ENCODE assay signal across 14 cellular contexts in genomic region chr1:220682901-220683576, GRCh38. TPM values are rescaled to one million over a fixed set of nuclear protein-coding genes. Genes with fewer than 3 reads are reported as not detected.
A peak's percentile ranks its signal among the peaks of the same experiment; 100 is the strongest.
DNase-seq lines count a peak whose midpoint lies in the region; ATAC-seq and TF ChIP-seq lines count a peak whose summit lies in the region.
"Had no signal": no experiment of that assay in that cellular context is flagged by ENCODE, and none has a peak within 500 bp of the region (broad histone marks: within the 10 kb centered on the region; RNA-seq: fewer than 3 reads in every experiment).

No MANE protein-coding gene starts in this region.

- H3K4me1 Mint-ChIP-seq in GM23338: peaks cover 4% of the 10 kb centered on the region; the same call in 1 of the 3 replicates
- H3K4me1 Mint-ChIP-seq in activated T-cell treated with anti-CD3 and anti-CD28 coated beads, Interleukin-2, amount 50 U/mL, for 24 hours (ENCODE audit: low read depth): no peaks in the 10 kb centered on the region

- no peak overlapping the region for H3K4me3 Mint-ChIP-seq in GM23338
- H3K4me3 Mint-ChIP-seq in activated T-cell treated with anti-CD3 and anti-CD28 coated beads, Interleukin-2, amount 50 U/mL, for 24 hours: no peak overlapping the region
- H3K4me3 Mint-ChIP-seq: B cell; CD4-positive, alpha-beta T cell had no signal

- H3K27ac Mint-ChIP-seq in GM23338: no peak overlapping the region
- H3K27ac Mint-ChIP-seq in activated T-cell treated with anti-CD3 and anti-CD28 coated beads, Interleukin-2, amount 50 U/mL, for 24 hours: no peak overlapping the region
- H3K27ac Mint-ChIP-seq: B cell; CD4-positive, alpha-beta T cell had no signal

- no peaks in the 10 kb centered on the region for H3K9me3 Mint-ChIP-seq in GM23338
- no peaks in the 10 kb centered on the region for H3K9me3 Mint-ChIP-seq in activated T-cell treated with anti-CD3 and anti-CD28 coated beads, Interleukin-2, amount 50 U/mL, for 24 hours
- H3K9me3 Mint-ChIP-seq: CD4-positive, alpha-beta T cell had no signal

- no peaks in the 10 kb centered on the region for H3K9me3 ChIP-seq in osteoblast (ENCODE audit: low read depth, low read length)

- no peaks in the 10 kb centered on the region for H3K4me1 ChIP-seq in GM23338 (ENCODE audit: insufficient read depth)
- no peaks in the 10 kb centered on the region for H3K4me1 ChIP-seq in osteoblast (ENCODE audit: insufficient read depth, low read length)

- H3K4me2 ChIP-seq in GM23338 (no peak overlapping the region), osteoblast (ENCODE audit: insufficient read depth, low read length) (no peak overlapping the region)

- H4K20me1 ChIP-seq in GM23338 (replicated peaks; ENCODE audit: insufficient read depth) (no peaks in the 10 kb centered on the region), osteoblast (ENCODE audit: insufficient read depth, low read length) (no peaks in the 10 kb centered on the region)

- H3K27me3 ChIP-seq in GM23338 (ENCODE audit: insufficient read depth) (no peaks in the 10 kb centered on the region), osteoblast (ENCODE audit: insufficient read depth, low read length) (peaks cover under 1% of the 10 kb centered on the region)

- no peaks in the 10 kb centered on the region for H3K27me3 Mint-ChIP-seq in GM23338 (ENCODE audit: insufficient read depth, low read depth, poor library complexity)
- H3K27me3 Mint-ChIP-seq in activated T-cell treated with anti-CD3 and anti-CD28 coated beads, Interleukin-2, amount 50 U/mL, for 24 hours: peaks cover 8% of the 10 kb centered on the region

- ATAC-seq in GM23338: no peak
- no peak for ATAC-seq in GM18873 (IDR thresholded peaks at IDR 0.05; ENCODE audit: low FRiP score, unreplicated experiment)
- no peak for ATAC-seq in GM19324 (IDR thresholded peaks at IDR 0.05; ENCODE audit: low FRiP score, unreplicated experiment)
- ATAC-seq: HCT116 had no signal

- TF ChIP-seq CTCF in GM23338 (conservative IDR thresholded peaks at IDR 0.05; ENCODE audit: low read depth in 2 of 2) (no peak), osteoblast (IDR thresholded peaks at IDR 0.05; ENCODE audit: extremely low read depth, low read depth, low read length) (no peak)

- H3F3A ChIP-seq in GM23338 (replicated peaks; ENCODE audit: low read depth): no peaks in the 10 kb centered on the region

- no peaks in the 10 kb centered on the region for H3K9me2 ChIP-seq in GM23338 (ENCODE audit: insufficient read depth)

- H3K36me3 Mint-ChIP-seq in GM23338 (ENCODE audit: low read depth): no peaks in the 10 kb centered on the region
- no peaks in the 10 kb centered on the region for H3K36me3 Mint-ChIP-seq in activated T-cell treated with anti-CD3 and anti-CD28 coated beads, Interleukin-2, amount 50 U/mL, for 24 hours (ENCODE audit: low read depth)

- DNase-seq in GM23338 (ENCODE audit: low spot score) (no peak), M059J (ENCODE audit: low read depth) (peak; percentile 6), kidney glomerular epithelial cell (lab: John Stamatoyannopoulos, UW) (peak; percentile 10), osteoblast (ENCODE audit: insufficient read length, low spot score, missing footprints) (no peak)
- no peak for DNase-seq in activated T-cell treated with anti-CD3 and anti-CD28 coated beads, Interleukin-2, amount 50 U/mL, for 24 hours
- DNase-seq: C1 segment of cervical spinal cord; CD4-positive, alpha-beta T cell; DMS153; DMS79 treated with DMSO at 0.1 percent for 48 hours; EL had no signal

- H2AFZ ChIP-seq in GM23338: 0 out of 2 replicates have a peak overlapping the region, but pooled peaks have one; percentile 72
- peak overlapping the region; percentile 28 for H2AFZ ChIP-seq in osteoblast (ENCODE audit: low read length)

- H3K4me3 ChIP-seq in GM23338 (no peak overlapping the region), osteoblast (ENCODE audit: insufficient read depth, low read length) (no peak overlapping the region)

- H3K36me3 ChIP-seq in GM23338 (ENCODE audit: insufficient read depth) (no peaks in the 10 kb centered on the region), osteoblast (ENCODE audit: insufficient read depth, low read length) (no peaks in the 10 kb centered on the region)

- H3K79me2 ChIP-seq in GM23338 (replicated peaks; ENCODE audit: insufficient read depth) (no peaks in the 10 kb centered on the region), osteoblast (ENCODE audit: insufficient read depth, low read length) (no peaks in the 10 kb centered on the region)

- H3K27ac ChIP-seq in GM23338 (ENCODE audit: low read depth) (no peak overlapping the region), osteoblast (ENCODE audit: low read depth, low read length) (no peak overlapping the region)

TF ChIP-seq in GM23338, 12 proteins besides CTCF, POLR2A, EP300 and RAD21 (continues in another document):
- no peak for TF ChIP-seq CREB1 (CRISPR knock-in tag; IDR thresholded peaks at IDR 0.05; ENCODE audit: low read depth)
- TF ChIP-seq STAT1 (IDR thresholded peaks at IDR 0.05; ENCODE audit: unreplicated experiment): no peak
- TF ChIP-seq ETS1 (IDR thresholded peaks at IDR 0.05): no peak
- no peak for TF ChIP-seq EZH2phosphoT487 (IDR thresholded peaks at IDR 0.05; ENCODE audit: unreplicated experiment)
- TF ChIP-seq ZNF331 (CRISPR knock-in tag; IDR thresholded peaks at IDR 0.05; ENCODE audit: low read depth): no peak
- TF ChIP-seq NANOG (IDR thresholded peaks at IDR 0.05; ENCODE audit: borderline replicate concordance): no peak
- TF ChIP-seq ZNF114 (CRISPR knock-in tag; IDR thresholded peaks at IDR 0.05): no peak
- TF ChIP-seq EZH2 (IDR thresholded peaks at IDR 0.05; ENCODE audit: low read depth, unreplicated experiment): no peak

RNA-seq across cellular contexts. Expression of gene C1orf115, which starts 7.1 kb away (rescaled TPM):
- 6.0 and 6.1 TPM in 2 replicates for total RNA-seq in GM23338 (2014; rRNA removed; shearing (Covaris generic))
- 2.5 and 2.9 TPM in 2 replicates for polyA plus RNA-seq in GM23338 (2016; fragmentation: Nextera tagmentation; extraction: Ambion mirVana)
- total RNA-seq in M059J (2014; rRNA removed; shearing (Covaris generic)): 0.02 and 0.54 TPM in 2 replicates
- 0.29 and 0.36 TPM in 2 replicates for total RNA-seq in osteoblast

Comparison
In these comparisons a context has a peak if more than half of its experiments do, and no peak if none do; other contexts are left out.
1. DNase-seq: peak in M059J (single experiment) and kidney glomerular epithelial cell (single experiment); none in GM23338 (single experiment), osteoblast (single experiment) and activated T-cell treated with anti-CD3 and anti-CD28 coated beads, Interleukin-2, amount 50 U/mL, for 24 hours (single experiment).